ENCODE assay signal across 14 cellular contexts in the genomic region with DNA sequence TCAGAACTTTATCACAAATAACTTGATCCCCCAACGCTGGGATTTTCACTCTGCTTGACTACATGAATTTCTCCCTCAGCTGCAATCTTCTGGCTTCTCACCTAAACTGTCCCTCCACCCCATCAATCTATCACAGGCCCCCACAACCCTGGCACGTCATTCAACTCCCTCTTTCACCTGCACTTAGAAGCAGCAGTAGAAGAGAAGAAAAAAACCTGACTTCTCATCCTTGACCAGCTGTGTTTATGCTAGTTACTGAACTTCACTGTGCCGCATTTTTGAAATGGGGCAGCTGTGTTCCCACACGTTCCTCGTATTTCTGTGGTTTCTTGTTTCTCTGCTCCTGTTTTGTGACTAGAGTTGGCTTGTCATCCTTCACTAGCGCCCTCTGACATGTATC. TPM values are rescaled to one million over a fixed set of nuclear protein-coding genes. Genes with fewer than 3 reads are reported as not detected.
DNase-seq lines count a peak whose midpoint lies in the region; ATAC-seq and TF ChIP-seq lines count a peak whose summit lies in the region.
"Had no signal": no experiment of that assay in that cellular context is flagged by ENCODE, and none has a peak within 500 bp of the region (broad histone marks: within the 10 kb centered on the region; RNA-seq: fewer than 3 reads in every experiment).

No MANE protein-coding gene starts in this region.

- H3K9me3 ChIP-seq in ascending aorta, result no peaks in the 10 kb centered on the region

- H3K27me3 Mint-ChIP-seq in IgD-negative memory B cell, result no peaks in the 10 kb centered on the region

- DNase-seq in AG08395 (ENCODE audit: low spot score), result peak; percentile 53
- DNase-seq in fibroblast of mammary gland (ENCODE audit: low read depth), result peak; percentile 46
- DNase-seq in ascending aorta (ENCODE audit: low spot score in 2 of 2), result no peak
- no peak for DNase-seq in T-helper 9 cell
- no peak for DNase-seq in stimulated activated CD4-positive, alpha-beta T cell treated with anti-CD3 and anti-CD28 coated beads, Interleukin-12 subunit alpha, Interleukin-12 subunit beta, amount 100 ng/mL, for 4 hours
- DNase-seq in GM13977 (ENCODE audit: low spot score), result no peak
- DNase-seq: activated CD4-positive, alpha-beta T cell treated with anti-CD3 and anti-CD28 coated beads for 4 hours; NCI-H2227 treated with DMSO at 0.1 percent for 48 hours; stimulated activated CD4-positive, alpha-beta T cell treated with anti-CD3 and anti-CD28 coated beads, Interleukin-4, amount 100 ng/mL, for 4 hours had no signal

- H3K9me3 Mint-ChIP-seq in IgD-negative memory B cell, result no peaks in the 10 kb centered on the region

- no peak overlapping the region for H3K4me3 ChIP-seq in fibroblast of mammary gland (ENCODE audit: control insufficient read depth, low read depth, low read length)
- H3K4me3 ChIP-seq in ascending aorta, result no peak overlapping the region
- H3K4me3 ChIP-seq: cardiac muscle cell, lung had no signal

- TF ChIP-seq CTCF in fibroblast of mammary gland (conservative IDR thresholded peaks at IDR 0.05; ENCODE audit: control insufficient read depth, insufficient read depth, low read depth, low read length) (no peak), ascending aorta (IDR thresholded peaks at IDR 0.05) (no peak), GM13977 (IDR thresholded peaks at IDR 0.05; ENCODE audit: extremely low read depth, insufficient read depth, missing control alignments) (no peak)

- peaks cover 14 to 26% (median 22%) of the 10 kb centered on the region in 3 donors for H3K4me1 Mint-ChIP-seq in IgD-negative memory B cell

- H3K27ac Mint-ChIP-seq in IgD-negative memory B cell, result peak overlapping the region; percentile 2 to 13 (median 11)

- peak; percentile 76 for ATAC-seq in GM19438 (IDR thresholded peaks at IDR 0.05; ENCODE audit: low read depth, unreplicated experiment)
- ATAC-seq: HCT116 had no signal

- peaks cover 2% of the 10 kb centered on the region for H3K36me3 Mint-ChIP-seq in IgD-negative memory B cell

- H3K4me1 ChIP-seq in ascending aorta, result peaks cover 0 to 4% of the 10 kb centered on the region in 2 donors

- in situ Hi-C loops in GM13977 (cut with MboI; ENCODE audit: low pct_unique_long_range_greater_than_20kb, low sequenced_read_pairs, unreplicated experiment), result no loop called here

- H3K4me3 Mint-ChIP-seq in IgD-negative memory B cell, result no peak overlapping the region

- H3K36me3 ChIP-seq in ascending aorta, result no peaks in the 10 kb centered on the region
- H3K36me3 ChIP-seq: cardiac muscle cell had no signal

- no peaks in the 10 kb centered on the region for H3K27me3 ChIP-seq in ascending aorta
- H3K27me3 ChIP-seq: cardiac muscle cell had no signal

- no peak overlapping the region for H3K27ac ChIP-seq in ascending aorta
- H3K27ac ChIP-seq: cardiac muscle cell had no signal

- intact Hi-C loops in ascending aorta (cut with DNase I), result no loop called here

RNA-seq across cellular contexts. Expression of a gene that starts 35.0 kb away (rescaled TPM):
- 27.5 TPM for polyA plus RNA-seq in IgD-negative memory B cell
- 12.5 TPM for total RNA-seq in ascending aorta

Comparison
In these comparisons a context has a peak if more than half of its experiments do, and no peak if none do; other contexts are left out.
1. DNase-seq: peak in AG08395 (single experiment) and fibroblast of mammary gland (single experiment); none in ascending aorta (0 of 2), T-helper 9 cell (single experiment), stimulated activated CD4-positive, alpha-beta T cell treated with anti-CD3 and anti-CD28 coated beads, Interleukin-12 subunit alpha, Interleukin-12 subunit beta, amount 100 ng/mL, for 4 hours (single experiment) and GM13977 (single experiment).